ENCODE assay signal across 28 cellular contexts in the genomic region with DNA sequence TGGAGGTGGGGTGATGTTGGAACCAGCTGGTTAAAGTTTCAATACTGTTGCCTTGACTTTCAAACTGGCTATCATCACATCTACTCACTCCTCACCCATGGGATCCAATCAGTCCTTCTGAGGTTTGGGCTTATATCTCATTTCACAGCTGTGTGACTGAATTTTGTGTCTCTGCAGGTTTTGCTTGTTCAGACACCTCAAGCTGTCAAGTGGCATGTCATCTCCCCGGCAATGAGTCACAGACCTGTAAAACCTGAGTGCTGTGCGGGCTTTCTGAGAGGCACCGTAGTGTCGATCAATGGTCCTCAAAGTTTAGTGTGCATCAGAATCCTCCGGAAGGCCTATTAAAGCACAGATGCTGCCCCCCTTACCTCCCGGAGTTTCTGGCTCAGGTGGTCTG.
"Had no signal": no experiment of that assay in that cellular context is flagged by ENCODE, and none has a peak within 500 bp of the region (broad histone marks: within the 10 kb centered on the region; RNA-seq: fewer than 3 reads in every experiment).

No MANE protein-coding gene starts in this region.

- DNase-seq: activated CD4-positive, alpha-beta memory T cell treated with anti-CD3 and anti-CD28 coated beads, Interleukin-2, amount 10 ng/mL, durations not matched to agents 7 days and 5 days; activated CD4-positive, alpha-beta T cell treated with anti-CD3 and anti-CD28 coated beads for 1 hour; activated CD4-positive, alpha-beta T cell treated with anti-CD3 and anti-CD28 coated beads for 48 hours; activated CD4-positive, CD25-positive, alpha-beta regulatory T cell; activated CD8-positive, alpha-beta memory T cell treated with anti-CD3 and anti-CD28 coated beads for 24 hours; activated CD8-positive, alpha-beta memory T cell treated with anti-CD3 and anti-CD28 coated beads, Interleukin-2, amount 10 ng/mL, durations not matched to agents 7 days and 5 days; activated CD8-positive, alpha-beta memory T cell treated with anti-CD3 and anti-CD28 coated beads, Interleukin-2, amount 50 U/mL, for 48 hours; activated effector memory CD4-positive, alpha-beta T cell treated with Interleukin-2 at 50 U/mL for 16 hours; activated naive CD4-positive, alpha-beta T cell treated with anti-CD3 and anti-CD28 coated beads, Interleukin-2, amount 10 ng/mL, durations not matched to agents 7 days and 5 days; activated naive CD8-positive, alpha-beta T cell treated with anti-CD3 and anti-CD28 coated beads, Interleukin-2, amount 50 U/mL, for 24 hours; activated T-cell treated with anti-CD3 and anti-CD28 coated beads, Interleukin-2, amount 50 U/mL, for 48 hours; Karpas-422; KBM-7; NCI-H1105; NCI-H1417 treated with DMSO at 0.1 percent for 48 hours; NCI-H187 treated with DMSO at 0.1 percent for 48 hours; NCI-H2081 treated with DMSO at 0.1 percent for 48 hours; NCI-H226; NCI-H446 treated with DMSO at 0.1 percent for 48 hours; NCI-H524; NCI-H69; NCI-H82; Peyer's patch; Right ventricle myocardium superior; SJCRH30; T1000; WERI-Rb-1 had no signal

- H3K27ac ChIP-seq: Peyer's patch, SJCRH30, SK-N-MC, WERI-Rb-1 had no signal

- ATAC-seq: activated CD8-positive, alpha-beta memory T cell treated with anti-CD3 and anti-CD28 coated beads, Interleukin-2, amount 10 ng/mL, durations not matched to agents 7 days and 5 days; activated naive CD8-positive, alpha-beta T cell treated with anti-CD3 and anti-CD28 coated beads, Interleukin-2, amount 50 U/mL, for 24 hours had no signal
